8 cellular contexts compared by ENCODE assay signal in the genomic region with DNA sequence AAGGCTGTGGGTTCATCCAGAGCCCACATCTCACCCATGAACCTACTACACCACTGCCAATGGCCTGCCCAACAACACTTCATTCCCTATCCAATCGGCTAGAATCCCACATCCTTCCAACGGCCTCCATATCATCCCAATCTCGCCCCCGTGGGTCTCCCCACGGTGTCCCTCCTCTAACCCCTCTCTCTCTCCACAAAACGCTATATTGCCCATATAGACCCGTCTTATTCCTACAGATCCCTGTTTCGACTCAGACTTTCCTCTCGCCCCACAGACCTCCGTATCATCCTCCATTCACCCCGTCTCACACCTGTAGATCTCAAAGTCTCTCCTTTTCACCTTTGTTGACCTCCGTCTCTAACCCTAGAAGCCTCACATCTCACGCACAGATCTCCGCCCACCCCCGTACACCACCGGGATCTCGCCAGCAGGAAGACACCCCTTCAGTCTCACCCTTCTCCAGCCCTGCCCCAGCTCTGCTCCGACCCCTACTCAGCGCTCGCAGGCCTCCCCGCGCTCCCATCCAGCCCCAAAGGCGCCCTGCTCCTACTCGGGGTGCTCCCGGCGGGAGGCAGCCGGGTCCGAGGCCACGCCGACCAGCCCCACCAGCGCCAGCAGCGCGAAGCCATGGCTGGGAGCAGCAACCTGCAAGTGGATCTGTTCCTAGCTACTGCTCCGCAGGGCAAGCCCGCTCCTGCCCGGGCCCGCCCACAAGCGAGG. TPM values are rescaled to one million over a fixed set of nuclear protein-coding genes. Genes with fewer than 3 reads are reported as not detected.
A peak's percentile ranks its signal among the peaks of the same experiment; 100 is the strongest.
DNase-seq lines count a peak whose midpoint lies in the region; ATAC-seq, FAIRE-seq and TF ChIP-seq lines count a peak whose summit lies in the region.

A gene with protein sequence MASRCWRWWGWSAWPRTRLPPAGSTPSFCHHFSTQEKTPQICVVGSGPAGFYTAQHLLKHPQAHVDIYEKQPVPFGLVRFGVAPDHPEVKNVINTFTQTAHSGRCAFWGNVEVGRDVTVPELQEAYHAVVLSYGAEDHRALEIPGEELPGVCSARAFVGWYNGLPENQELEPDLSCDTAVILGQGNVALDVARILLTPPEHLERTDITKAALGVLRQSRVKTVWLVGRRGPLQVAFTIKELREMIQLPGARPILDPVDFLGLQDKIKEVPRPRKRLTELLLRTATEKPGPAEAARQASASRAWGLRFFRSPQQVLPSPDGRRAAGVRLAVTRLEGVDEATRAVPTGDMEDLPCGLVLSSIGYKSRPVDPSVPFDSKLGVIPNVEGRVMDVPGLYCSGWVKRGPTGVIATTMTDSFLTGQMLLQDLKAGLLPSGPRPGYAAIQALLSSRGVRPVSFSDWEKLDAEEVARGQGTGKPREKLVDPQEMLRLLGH (minus strand): TSS at position 682 of the 723 bp plus-strand sequence. CDS start 50 bp downstream, at position 632.

- H4K20me1 ChIP-seq in keratinocyte (ENCODE audit: control insufficient read depth, extremely low read depth, insufficient read depth, low read length), result no peaks in the 10 kb centered on the region

- DNase-seq in heart left ventricle, result no peak
- DNase-seq in cardiac septum (ENCODE audit: low spot score), result no peak
- no peak for DNase-seq in activated T-helper 2 cell treated with anti-CD3 and anti-CD28 coated beads, Interferon-gamma antibody, Interleukin-2, Interleukin-4, amounts not matched to agents 10 μg/mL and 5 μg/mL and 100 μg/mL, durations not matched to agents 14 hours and 24 hours and 36 hours (ENCODE audit: low spot score)
- no peak for DNase-seq in keratinocyte (ENCODE audit: low read depth, low spot score)
- no peak for DNase-seq in nucleus accumbens (lab: John Stamatoyannopoulos, UW)

- H3K9me1 ChIP-seq in keratinocyte (ENCODE audit: control insufficient read depth, extremely low read depth, insufficient read depth, low read length), result no peaks in the 10 kb centered on the region

- peak in 1 of 2 donors; percentile 74 for TF ChIP-seq POLR2A in heart left ventricle (IDR thresholded peaks at IDR 0.05)

- H3K9me3 ChIP-seq in heart left ventricle, result no peaks in the 10 kb centered on the region
- no peaks in the 10 kb centered on the region for H3K9me3 ChIP-seq in keratinocyte (ENCODE audit: control insufficient read depth, low read depth, low read length)

- 6 to 11% (median 9%) methylated on average over 26 to 38 of the region's 38 CpGs for WGBS in heart left ventricle, 4 donors

- H3K27ac Mint-ChIP-seq in activated T-helper 2 cell treated with anti-CD3 and anti-CD28 coated beads, Interferon-gamma antibody, Interleukin-2, Interleukin-4, amounts not matched to agents 10 μg/mL and 5 μg/mL and 100 μg/mL, durations not matched to agents 14 hours and 24 hours and 36 hours, result peak within 1 kb of the TSS; percentile 73

- peaks cover 8% of the 10 kb centered on the region for H3K79me2 ChIP-seq in keratinocyte (ENCODE audit: control insufficient read depth, insufficient read depth, low read length)

- ATAC-seq in heart left ventricle (no peak), HG03196 (IDR thresholded peaks at IDR 0.05; ENCODE audit: unreplicated experiment) (peak; percentile 14), GM18519 (IDR thresholded peaks at IDR 0.05; ENCODE audit: low FRiP score, unreplicated experiment) (no peak)

- H3K27ac ChIP-seq in heart left ventricle (peak within 1 kb of the TSS; percentile 59 to 92 (median 88)), keratinocyte (ENCODE audit: control insufficient read depth, insufficient read depth, low read length) (peak within 1 kb of the TSS; percentile 97), temporal lobe (ENCODE audit: low read depth, low read length) (peak within 1 kb of the TSS; percentile 78)

- no peaks in the 10 kb centered on the region for H3K36me3 ChIP-seq in heart left ventricle
- H3K36me3 ChIP-seq in keratinocyte (ENCODE audit: control insufficient read depth in 2 of 2, extremely low read depth in 1 of 2, insufficient read depth in 2 of 2, low read length in 2 of 2), result peaks cover 0 to 2% of the 10 kb centered on the region in 2 experiments

- H3K9ac ChIP-seq in keratinocyte (ENCODE audit: control insufficient read depth, extremely low read depth, insufficient read depth, low read length), result peak within 1 kb of the TSS; percentile 99

- FAIRE-seq in keratinocyte (lab: Jason Lieb, UNC), result no peak

- H3K27me3 ChIP-seq in heart left ventricle (no peaks in the 10 kb centered on the region), keratinocyte (ENCODE audit: control insufficient read depth, extremely low read depth, insufficient read depth, low read length) (no peaks in the 10 kb centered on the region)

- H3K36me3 Mint-ChIP-seq in activated T-helper 2 cell treated with anti-CD3 and anti-CD28 coated beads, Interferon-gamma antibody, Interleukin-2, Interleukin-4, amounts not matched to agents 10 μg/mL and 5 μg/mL and 100 μg/mL, durations not matched to agents 14 hours and 24 hours and 36 hours (ENCODE audit: low read depth), result peaks cover 4% of the 10 kb centered on the region

- TF ChIP-seq CTCF in heart left ventricle (IDR thresholded peaks at IDR 0.05) (no peak), keratinocyte (optimal IDR thresholded peaks at IDR 0.05 in 1 of 3, IDR thresholded peaks at IDR 0.05 in 1 of 3, conservative IDR thresholded peaks at IDR 0.05 in 1 of 3; ENCODE audit: extremely low read depth in 1 of 3, insufficient read depth in 2 of 3, low read length in 3 of 3) (no peak)

- peak within 1 kb of the TSS; percentile 90 for H3K4me2 ChIP-seq in keratinocyte (ENCODE audit: control insufficient read depth, extremely low read depth, insufficient read depth, low read depth, low read length)

- H3K9me3 Mint-ChIP-seq in activated T-helper 2 cell treated with anti-CD3 and anti-CD28 coated beads, Interferon-gamma antibody, Interleukin-2, Interleukin-4, amounts not matched to agents 10 μg/mL and 5 μg/mL and 100 μg/mL, durations not matched to agents 14 hours and 24 hours and 36 hours, result no peaks in the 10 kb centered on the region

- dilution Hi-C loops in keratinocyte (cut with MboI; ENCODE audit: extremely low pct_ligation_motif_present, low sequenced_read_pairs), result no loop called here

- intact Hi-C loops in heart left ventricle (cut with DNase I), result no loop called here
- intact Hi-C loops in cardiac septum (cut with DNase I), result no loop called here
- intact Hi-C loops in activated T-helper 2 cell treated with anti-CD3 and anti-CD28 coated beads, Interferon-gamma antibody, Interleukin-2, Interleukin-4, amounts not matched to agents 10 μg/mL and 5 μg/mL and 100 μg/mL, durations not matched to agents 14 hours and 24 hours and 36 hours (cut with micrococcal nuclease), result loop anchor here (1.0 to 10.0 kb wide), 2 partner anchors 20 to 1638 kb away; a partner anchor contains a TSS

- peaks cover 17% of the 10 kb centered on the region for H3K4me1 Mint-ChIP-seq in activated T-helper 2 cell treated with anti-CD3 and anti-CD28 coated beads, Interferon-gamma antibody, Interleukin-2, Interleukin-4, amounts not matched to agents 10 μg/mL and 5 μg/mL and 100 μg/mL, durations not matched to agents 14 hours and 24 hours and 36 hours (ENCODE audit: low read depth)

- H3K27me3 Mint-ChIP-seq in activated T-helper 2 cell treated with anti-CD3 and anti-CD28 coated beads, Interferon-gamma antibody, Interleukin-2, Interleukin-4, amounts not matched to agents 10 μg/mL and 5 μg/mL and 100 μg/mL, durations not matched to agents 14 hours and 24 hours and 36 hours (ENCODE audit: low read depth), result peaks cover under 1% of the 10 kb centered on the region

- peak within 1 kb of the TSS; percentile 85 for H3K4me3 Mint-ChIP-seq in activated T-helper 2 cell treated with anti-CD3 and anti-CD28 coated beads, Interferon-gamma antibody, Interleukin-2, Interleukin-4, amounts not matched to agents 10 μg/mL and 5 μg/mL and 100 μg/mL, durations not matched to agents 14 hours and 24 hours and 36 hours (ENCODE audit: low read depth)

- H3K4me1 ChIP-seq in heart left ventricle (peaks cover 3 to 30% (median 14%) of the 10 kb centered on the region in 12 donors), keratinocyte (ENCODE audit: control insufficient read depth, extremely low read depth, insufficient read depth, low read length) (peaks cover 21% of the 10 kb centered on the region)

- H3K4me3 ChIP-seq in heart left ventricle (peak within 1 kb of the TSS; percentile 46 to 78 (median 68)), keratinocyte (ENCODE audit: control insufficient read depth in 2 of 3, extremely low read depth in 1 of 3, insufficient read depth in 2 of 3, low read depth in 1 of 3, low read length in 3 of 3) (peak within 1 kb of the TSS; percentile 77 to 97 (median 96))

- peak within 1 kb of the TSS; percentile 94 for H2AFZ ChIP-seq in keratinocyte (ENCODE audit: control insufficient read depth, low read length)

RNA-seq across cellular contexts. Expression of the gene that starts here (rescaled TPM):
- total RNA-seq in heart left ventricle (1 to 10 TPM; 2.5 to 8.7 (median 4.7) TPM), cardiac septum (3.9 TPM), temporal lobe (3.2 TPM)
- polyA plus RNA-seq in heart left ventricle (1 to 10 TPM; 3.7 to 5.5 TPM), keratinocyte (9.3 to 18.8 TPM (median 12.0 TPM) in 3 replicates)
- 17.8 and 19.7 TPM in 2 replicates for total RNA-seq in activated T-helper 2 cell treated with anti-CD3 and anti-CD28 coated beads, Interferon-gamma antibody, Interleukin-2, Interleukin-4, amounts not matched to agents 10 μg/mL and 5 μg/mL and 100 μg/mL, durations not matched to agents 14 hours and 24 hours and 36 hours
- 17.6 TPM for polyA plus RNA-seq in keratinocyte (2011; ENCODE audit: low read depth)
- 3.8 and 13.2 TPM in 2 replicates for polyA plus RNA-seq in keratinocyte (2011; cell fraction: cytosol; rRNA removed)
- polyA plus RNA-seq in keratinocyte (2011; cell fraction: nucleus; rRNA removed), result 12.1 and 12.4 TPM in 2 replicates
- polyA plus RNA-seq in keratinocyte (2012; ENCODE audit: low replicate concordance), result 15.4 and 16.0 TPM in 2 replicates
- 4.9 to 11.0 TPM (median 5.5 TPM) in 3 replicates for polyA minus RNA-seq in keratinocyte
- polyA minus RNA-seq in keratinocyte (2011; cell fraction: cytosol; rRNA and poly(A)+ RNA removed), result 23.6 TPM
- polyA minus RNA-seq in keratinocyte (2011; cell fraction: nucleus; rRNA and poly(A)+ RNA removed), result 9.8 and 10.6 TPM in 2 replicates
